22 cellular contexts compared by ENCODE assay signal in genomic region chr2:128447538-128447885, GRCh38.
"Had no signal": no experiment of that assay in that cellular context is flagged by ENCODE, and none has a peak within 500 bp of the region (broad histone marks: within the 10 kb centered on the region; RNA-seq: fewer than 3 reads in every experiment).

No MANE protein-coding gene starts in this region.

- H3K9me3 Mint-ChIP-seq: activated CD4-positive, alpha-beta T cell treated with anti-CD3 and anti-CD28 coated beads, Interleukin-2, amount 10 ng/mL, durations not matched to agents 24 days and 14 days; activated CD8-positive, alpha-beta T cell treated with anti-CD3 and anti-CD28 coated beads for 36 hours; activated naive CD4-positive, alpha-beta T cell treated with anti-CD3 and anti-CD28 coated beads for 36 hours; dendritic cell treated with granulocyte-macrophage colony-stimulating factor and Interleukin-4, amounts not matched to agents 40 ng/mL and 50 ng/mL, for 4 days had no signal

- H3K27ac Mint-ChIP-seq: activated CD4-positive, alpha-beta T cell treated with anti-CD3 and anti-CD28 coated beads, Interleukin-2, amount 10 ng/mL, durations not matched to agents 24 days and 14 days; activated CD8-positive, alpha-beta T cell treated with anti-CD3 and anti-CD28 coated beads for 36 hours; activated naive CD4-positive, alpha-beta T cell treated with anti-CD3 and anti-CD28 coated beads for 36 hours; activated naive CD8-positive, alpha-beta T cell treated with anti-CD3 and anti-CD28 coated beads for 36 hours; activated T-cell treated with anti-CD3 and anti-CD28 coated beads, Interleukin-2, amount 50 U/mL, for 72 hours; naive B cell had no signal

- H3K27me3 Mint-ChIP-seq: activated CD4-positive, alpha-beta T cell treated with anti-CD3 and anti-CD28 coated beads, Interleukin-2, amount 10 ng/mL, durations not matched to agents 24 days and 14 days had no signal

- ATAC-seq: activated CD8-positive, alpha-beta T cell treated with anti-CD3 and anti-CD28 coated beads for 36 hours; activated T-cell treated with anti-CD3 and anti-CD28 coated beads, Interleukin-2, amount 50 U/mL, for 72 hours; left ventricle myocardium superior; right cardiac atrium had no signal

- H3K4me1 Mint-ChIP-seq: activated CD4-positive, alpha-beta T cell treated with anti-CD3 and anti-CD28 coated beads, Interleukin-2, amount 10 ng/mL, durations not matched to agents 24 days and 14 days had no signal

- H3K27me3 ChIP-seq: brain microvascular endothelial cell had no signal

- DNase-seq: activated CD4-positive, alpha-beta T cell treated with anti-CD3 and anti-CD28 coated beads, Interleukin-2, amount 10 ng/mL, durations not matched to agents 24 days and 14 days; activated CD4-positive, CD25-positive, alpha-beta regulatory T cell treated with anti-CD3 and anti-CD28 coated beads, Interleukin-2, amount 50 U/mL, for 72 hours; activated CD8-positive, alpha-beta T cell treated with anti-CD3 and anti-CD28 coated beads for 36 hours; activated naive CD4-positive, alpha-beta T cell treated with anti-CD3 and anti-CD28 coated beads for 36 hours; activated naive CD8-positive, alpha-beta T cell treated with anti-CD3 and anti-CD28 coated beads for 36 hours; activated T-cell treated with anti-CD3 and anti-CD28 coated beads for 4 hours; activated T-cell treated with anti-CD3 and anti-CD28 coated beads, Interleukin-2, amount 50 U/mL, for 72 hours; amniotic stem cell; brain microvascular endothelial cell; effector CD4-positive, alpha-beta T cell; left ventricle myocardium superior; naive B cell; occipital lobe; stimulated activated CD4-positive, alpha-beta T cell treated with anti-CD3 and anti-CD28 coated beads, Interleukin-2, amount 100 ng/mL, for 48 hours; stimulated activated naive CD4-positive, alpha-beta T cell treated with Interleukin-2 at 50 U/mL for 16 hours; T-helper 2 cell; trophoblast cell had no signal

- H3K9me3 ChIP-seq: thoracic aorta had no signal

- H3K36me3 ChIP-seq: brain microvascular endothelial cell, thoracic aorta had no signal

- H3K36me3 Mint-ChIP-seq: activated naive CD8-positive, alpha-beta T cell treated with anti-CD3 and anti-CD28 coated beads for 36 hours; naive B cell had no signal

- H3K4me3 ChIP-seq: thoracic aorta had no signal

- H3K27ac ChIP-seq: brain microvascular endothelial cell, epithelial cell of prostate, thoracic aorta had no signal

- H3K4me3 Mint-ChIP-seq: activated CD4-positive, alpha-beta T cell treated with anti-CD3 and anti-CD28 coated beads, Interleukin-2, amount 10 ng/mL, durations not matched to agents 24 days and 14 days; activated CD8-positive, alpha-beta T cell treated with anti-CD3 and anti-CD28 coated beads for 36 hours; activated naive CD4-positive, alpha-beta T cell treated with anti-CD3 and anti-CD28 coated beads for 36 hours; activated naive CD8-positive, alpha-beta T cell treated with anti-CD3 and anti-CD28 coated beads for 36 hours; activated T-cell treated with anti-CD3 and anti-CD28 coated beads, Interleukin-2, amount 50 U/mL, for 72 hours; dendritic cell treated with granulocyte-macrophage colony-stimulating factor and Interleukin-4, amounts not matched to agents 40 ng/mL and 50 ng/mL, for 4 days; naive B cell; neural crest cell had no signal
